ENCODE assay signal across 1 cellular context in genomic region chr22:41444360-41445170, GRCh38.
A peak's percentile ranks its signal among the peaks of the same experiment; 100 is the strongest.
TF ChIP-seq lines count a peak whose summit lies in the region.

No MANE protein-coding gene starts in this region.

TF ChIP-seq in HepG2, 621 proteins besides CTCF, POLR2A, EP300 and RAD21 (continued from another document):
- TF ChIP-seq BORCS8-MEF2B (CRISPR knock-in tag; IDR thresholded peaks at IDR 0.05) (peak; percentile 21; the same call in 1 of the 2 replicates), ZEB1 (IDR thresholded peaks at IDR 0.05; ENCODE audit: insufficient replicate concordance, low read depth) (peak; percentile 36), AGO2 (optimal IDR thresholded peaks at IDR 0.05; ENCODE audit: low read depth, low read length) (no peak), ZNF343 (CRISPR knock-in tag; IDR thresholded peaks at IDR 0.05) (no peak), ZNF354B (CRISPR knock-in tag; IDR thresholded peaks at IDR 0.05) (no peak), SP4 (CRISPR knock-in tag; IDR thresholded peaks at IDR 0.05) (peak; percentile 67; the same call in 1 of the 2 replicates), ZNF761 (CRISPR knock-in tag; conservative IDR thresholded peaks at IDR 0.05) (0 out of 2 replicates have a peak, but pooled peaks have one; percentile 38), MTERF4 (CRISPR knock-in tag; IDR thresholded peaks at IDR 0.05) (peak; percentile 83; the same call in 1 of the 2 replicates), AGO1 (IDR thresholded peaks at IDR 0.05; ENCODE audit: low read depth, low read length, poor library complexity, severe bottlenecking) (no peak), ZNF709 (CRISPR knock-in tag; IDR thresholded peaks at IDR 0.05) (0 out of 2 replicates have a peak, but pooled peaks have one; percentile 43), GABPA (IDR thresholded peaks at IDR 0.05; ENCODE audit: low read depth, low read length) (no peak), GABPA (CRISPR knock-in tag; IDR thresholded peaks at IDR 0.05; ENCODE audit: low read depth) (peak; percentile 70), ZNF556 (CRISPR knock-in tag; IDR thresholded peaks at IDR 0.05; ENCODE audit: borderline replicate concordance) (0 out of 2 replicates have a peak, but pooled peaks have one; percentile 16), PATZ1 (CRISPR knock-in tag; IDR thresholded peaks at IDR 0.05) (peak; percentile 93), ZNF143 (CRISPR knock-in tag; IDR thresholded peaks at IDR 0.05) (peak; percentile 96), YEATS2 (CRISPR knock-in tag; IDR thresholded peaks at IDR 0.05; ENCODE audit: borderline replicate concordance) (peak; percentile 82), RFXANK (CRISPR knock-in tag; IDR thresholded peaks at IDR 0.05) (peak; percentile 25; the same call in 1 of the 2 replicates), ZSCAN9 (CRISPR knock-in tag; IDR thresholded peaks at IDR 0.05; ENCODE audit: borderline replicate concordance) (0 out of 2 replicates have a peak, but pooled peaks have one; percentile 16), ZGPAT (CRISPR knock-in tag; IDR thresholded peaks at IDR 0.05) (peak; percentile 35; the same call in 1 of the 2 replicates), ZNF607 (CRISPR knock-in tag; IDR thresholded peaks at IDR 0.05; ENCODE audit: borderline replicate concordance) (peak; percentile 62; the same call in 1 of the 2 replicates), TFE3 (CRISPR knock-in tag; IDR thresholded peaks at IDR 0.05) (0 out of 2 replicates have a peak, but pooled peaks have one; percentile 17), ZNF83 (CRISPR knock-in tag; IDR thresholded peaks at IDR 0.05; ENCODE audit: borderline replicate concordance) (0 out of 2 replicates have a peak, but pooled peaks have one; percentile 57), ARHGAP35 (CRISPR knock-in tag; IDR thresholded peaks at IDR 0.05; ENCODE audit: borderline replicate concordance) (0 out of 2 replicates have a peak, but pooled peaks have one; percentile 49), ZFX (CRISPR knock-in tag; IDR thresholded peaks at IDR 0.05; ENCODE audit: low read depth) (peak; percentile 95), ZBTB25 (CRISPR knock-in tag; IDR thresholded peaks at IDR 0.05) (peak; percentile 36; the same call in 1 of the 2 replicates), ZNF276 (CRISPR knock-in tag; IDR thresholded peaks at IDR 0.05; ENCODE audit: low read depth) (no peak), TOPORS (CRISPR knock-in tag; IDR thresholded peaks at IDR 0.05) (no peak), GMEB1 (CRISPR knock-in tag; IDR thresholded peaks at IDR 0.05; ENCODE audit: borderline replicate concordance) (peak; percentile 71), ZBTB39 (CRISPR knock-in tag; IDR thresholded peaks at IDR 0.05) (peak; percentile 63; the same call in 1 of the 2 replicates), RXRA (CRISPR knock-in tag; IDR thresholded peaks at IDR 0.05) (0 out of 2 replicates have a peak, but pooled peaks have one; percentile 27), MED13 (CRISPR knock-in tag; IDR thresholded peaks at IDR 0.05) (peak; percentile 41; the same call in 1 of the 2 replicates), KAT7 (CRISPR knock-in tag; IDR thresholded peaks at IDR 0.05; ENCODE audit: borderline replicate concordance) (peak; percentile 24; the same call in 1 of the 2 replicates), YY1 (IDR thresholded peaks at IDR 0.05; ENCODE audit: insufficient read depth, insufficient replicate concordance, low read depth, low read length) (peak; percentile 16), ZNF574 (CRISPR knock-in tag; IDR thresholded peaks at IDR 0.05) (peak; percentile 65; the same call in 1 of the 2 replicates), PAF1 (CRISPR knock-in tag; IDR thresholded peaks at IDR 0.05) (no peak), ZNF44 (CRISPR knock-in tag; IDR thresholded peaks at IDR 0.05) (peak; percentile 27; the same call in 1 of the 2 replicates), HCFC1 (IDR thresholded peaks at IDR 0.05; ENCODE audit: low read depth, low read length) (peak; percentile 91), ZFP37 (CRISPR knock-in tag; IDR thresholded peaks at IDR 0.05; ENCODE audit: borderline replicate concordance) (0 out of 2 replicates have a peak, but pooled peaks have one; percentile 37), ZNF335 (CRISPR knock-in tag; IDR thresholded peaks at IDR 0.05) (peak; percentile 65; the same call in 1 of the 2 replicates), ZNF337 (CRISPR knock-in tag; IDR thresholded peaks at IDR 0.05; ENCODE audit: borderline replicate concordance, low read depth) (0 out of 2 replicates have a peak, but pooled peaks have one; percentile 83)
